ENCODE assay signal across 8 cellular contexts in genomic region chr3:98039322-98040024, GRCh38. TPM values are rescaled to one million over a fixed set of nuclear protein-coding genes. Genes with fewer than 3 reads are reported as not detected.
DNase-seq lines count a peak whose midpoint lies in the region; ATAC-seq, FAIRE-seq and TF ChIP-seq lines count a peak whose summit lies in the region.

No MANE protein-coding gene starts in this region.

- TF ChIP-seq POLR2A in GM12891 (IDR thresholded peaks at IDR 0.05; ENCODE audit: low read depth, low read length) (no peak), vagina (IDR thresholded peaks at IDR 0.05) (no peak)

- TF ChIP-seq CTCF in left ventricle myocardium inferior (IDR thresholded peaks at IDR 0.05; ENCODE audit: borderline replicate concordance) (peak; percentile 88), vagina (IDR thresholded peaks at IDR 0.05) (peak; percentile 69 to 97 (median 75))

- H3K27ac ChIP-seq in left ventricle myocardium inferior (replicated peaks) (no peak overlapping the region), vagina (no peak overlapping the region)

- H3K4me3 ChIP-seq in adipocyte (ENCODE audit: low read length) (peak overlapping the region; percentile 78), left ventricle myocardium inferior (peak overlapping the region; percentile 44), vagina (peak overlapping the region; percentile 20 to 23)

- H3K9me3 ChIP-seq in adipocyte (ENCODE audit: control insufficient read depth, low read length) (peaks cover 5% of the 10 kb centered on the region), left ventricle myocardium inferior (replicated peaks) (peaks cover 17% of the 10 kb centered on the region), vagina (no peaks in the 10 kb centered on the region)

- H3K4me1 ChIP-seq in adipocyte (ENCODE audit: control insufficient read depth, insufficient read depth, low read length): peaks cover 7% of the 10 kb centered on the region
- H3K4me1 ChIP-seq in left ventricle myocardium inferior: peaks cover 5% of the 10 kb centered on the region
- no peaks in the 10 kb centered on the region for H3K4me1 ChIP-seq in vagina

- no peaks in the 10 kb centered on the region for H3K36me3 ChIP-seq in adipocyte (ENCODE audit: control insufficient read depth, insufficient read depth, low read length, severe bottlenecking)
- H3K36me3 ChIP-seq in left ventricle myocardium inferior: no peaks in the 10 kb centered on the region
- no peaks in the 10 kb centered on the region for H3K36me3 ChIP-seq in vagina

- ATAC-seq in HG02798 (IDR thresholded peaks at IDR 0.05; ENCODE audit: poor library complexity, unreplicated experiment): peak; percentile 98

- no peak overlapping the region for H3K9ac ChIP-seq in adipocyte (ENCODE audit: low read length)

- intact Hi-C loops in left ventricle myocardium inferior (cut with micrococcal nuclease) (loop anchor here (5.0 kb wide), 1 partner anchor 288 kb away; no protein-coding TSS in a partner anchor), vagina (cut with DNase I) (no loop called here)

- FAIRE-seq in GM12891 (lab: Jason Lieb, UNC): peak; percentile 97

- peak; percentile 2 for DNase-seq in GM12891 (ENCODE audit: insufficient read length, low spot score)
- peak; percentile 39 for DNase-seq in NCI-H128 (lab: John Stamatoyannopoulos, UW; ENCODE audit: unreplicated experiment)
- DNase-seq in SW 1271 (lab: John Stamatoyannopoulos, UW): peak; percentile 35 to 88
- peak; percentile 89 for DNase-seq in adipocyte (ENCODE audit: low read depth)
- DNase-seq in left ventricle myocardium inferior: peak; percentile 14
- peak; percentile 84 for DNase-seq in putamen (ENCODE audit: low spot score)
- DNase-seq in vagina (ENCODE audit: extremely low spot score in 2 of 2): no peak

- no peaks in the 10 kb centered on the region for H3K27me3 ChIP-seq in adipocyte (replicated peaks; ENCODE audit: control insufficient read depth, insufficient read depth, low read length)
- peaks cover 39% of the 10 kb centered on the region for H3K27me3 ChIP-seq in left ventricle myocardium inferior (ENCODE audit: low read depth)
- no peaks in the 10 kb centered on the region for H3K27me3 ChIP-seq in vagina

TF ChIP-seq in GM12891, 5 proteins besides CTCF, POLR2A, EP300 and RAD21:
- no peak for TF ChIP-seq TAF1 (IDR thresholded peaks at IDR 0.05; ENCODE audit: low read depth, low read length)
- peak; percentile 13; the same call in 1 of the 2 replicates for TF ChIP-seq SPI1 (IDR thresholded peaks at IDR 0.05; ENCODE audit: low read depth, low read length)
- no peak for TF ChIP-seq PAX5 (IDR thresholded peaks at IDR 0.05; ENCODE audit: insufficient read depth, low read length, severe bottlenecking)
- 0 out of 2 replicates have a peak, but pooled peaks have one; percentile 33 for TF ChIP-seq POU2F2 (IDR thresholded peaks at IDR 0.05; ENCODE audit: low read depth, low read length)
TF ChIP-seq in GM12891: peak in this region for 2.

RNA-seq across cellular contexts. Expression of gene GABRR3, which starts 4.4 kb away (rescaled TPM):
- not detected for polyA plus RNA-seq in GM12891 (2012; ENCODE audit: low read depth, missing spikeins)
- total RNA-seq in left ventricle myocardium inferior (not detected), vagina (not detected)

RNA-seq across cellular contexts. Expression of gene OR5AC2, which starts 47.5 kb away (rescaled TPM):
- not detected for polyA plus RNA-seq in GM12891 (2012; ENCODE audit: low read depth, missing spikeins)
- not detected for total RNA-seq in left ventricle myocardium inferior
- total RNA-seq in vagina: not detected

Comparison
In these comparisons a context has a peak if more than half of its experiments do, and no peak if none do; other contexts are left out.
1. DNase-seq: peak in GM12891 (single experiment), NCI-H128 (single experiment), SW 1271 (2 of 2), adipocyte (single experiment), left ventricle myocardium inferior (single experiment) and putamen (single experiment); none in vagina (0 of 2).
2. H3K4me3 ChIP-seq: peak in every context shown above with its lines; median percentile 78 in adipocyte; 44 in left ventricle myocardium inferior; 22 in vagina.